ENCODE assay signal across 2 cellular contexts in the genomic region with DNA sequence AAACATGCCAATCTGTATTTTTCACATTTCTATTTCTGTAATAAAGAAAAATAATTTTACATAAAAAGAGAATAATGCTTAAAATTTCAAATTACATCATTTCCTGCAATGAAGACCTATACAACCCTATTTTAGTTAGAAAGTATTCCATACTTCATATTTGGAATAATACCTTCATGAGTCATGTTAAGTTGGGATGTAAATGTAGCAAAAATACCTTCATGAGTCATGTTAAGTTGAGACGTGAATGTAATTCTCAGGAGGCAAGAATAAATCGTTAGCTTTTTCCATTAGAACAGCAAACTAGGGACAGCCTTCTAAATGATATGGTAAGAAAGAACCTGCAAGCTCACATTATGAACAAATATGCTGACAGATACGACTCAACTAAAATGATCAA.
TF ChIP-seq lines count a peak whose summit lies in the region.

No MANE protein-coding gene starts in this region.

TF ChIP-seq in A549, 52 proteins besides CTCF, POLR2A, EP300 and RAD21:
- TF ChIP-seq ZFP36 (IDR thresholded peaks at IDR 0.05; ENCODE audit: borderline replicate concordance, partially characterized antibody): no peak
- TF ChIP-seq JUNB (IDR thresholded peaks at IDR 0.05): peak; percentile 44; the same call in 1 of the 2 replicates
- no peak for TF ChIP-seq POLR2AphosphoS2 (conservative IDR thresholded peaks at IDR 0.05; ENCODE audit: low read length)
- no peak for TF ChIP-seq HOXB13 (CRISPR knock-in tag; IDR thresholded peaks at IDR 0.05; ENCODE audit: low read depth)
- TF ChIP-seq, protein P1, sequence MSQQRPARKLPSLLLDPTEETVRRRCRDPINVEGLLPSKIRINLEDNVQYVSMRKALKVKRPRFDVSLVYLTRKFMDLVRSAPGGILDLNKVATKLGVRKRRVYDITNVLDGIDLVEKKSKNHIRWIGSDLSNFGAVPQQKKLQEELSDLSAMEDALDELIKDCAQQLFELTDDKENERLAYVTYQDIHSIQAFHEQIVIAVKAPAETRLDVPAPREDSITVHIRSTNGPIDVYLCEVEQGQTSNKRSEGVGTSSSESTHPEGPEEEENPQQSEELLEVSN (IDR thresholded peaks at IDR 0.05; ENCODE audit: borderline replicate concordance, low read depth): no peak
- peak; percentile 35; the same call in 1 of the 2 replicates for TF ChIP-seq GATA3 (IDR thresholded peaks at IDR 0.05; ENCODE audit: borderline replicate concordance)
- TF ChIP-seq, protein P2, sequence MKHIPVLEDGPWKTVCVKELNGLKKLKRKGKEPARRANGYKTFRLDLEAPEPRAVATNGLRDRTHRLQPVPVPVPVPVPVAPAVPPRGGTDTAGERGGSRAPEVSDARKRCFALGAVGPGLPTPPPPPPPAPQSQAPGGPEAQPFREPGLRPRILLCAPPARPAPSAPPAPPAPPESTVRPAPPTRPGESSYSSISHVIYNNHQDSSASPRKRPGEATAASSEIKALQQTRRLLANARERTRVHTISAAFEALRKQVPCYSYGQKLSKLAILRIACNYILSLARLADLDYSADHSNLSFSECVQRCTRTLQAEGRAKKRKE (CRISPR knock-in tag; IDR thresholded peaks at IDR 0.05; ENCODE audit: low read depth): no peak
- no peak for TF ChIP-seq HOXB5 (CRISPR knock-in tag; IDR thresholded peaks at IDR 0.05)
- no peak for TF ChIP-seq RCOR1 (IDR thresholded peaks at IDR 0.05; ENCODE audit: low read depth, low read length)
- no peak for TF ChIP-seq ESRRA (IDR thresholded peaks at IDR 0.05; ENCODE audit: borderline replicate concordance, low read length)
- no peak for TF ChIP-seq CHD2 (IDR thresholded peaks at IDR 0.05; ENCODE audit: low read length, partially characterized antibody)
- no peak for TF ChIP-seq MYC (IDR thresholded peaks at IDR 0.05; ENCODE audit: borderline replicate concordance, low read length)
- no peak for TF ChIP-seq SMC3 (IDR thresholded peaks at IDR 0.05)
- TF ChIP-seq, protein P3, sequence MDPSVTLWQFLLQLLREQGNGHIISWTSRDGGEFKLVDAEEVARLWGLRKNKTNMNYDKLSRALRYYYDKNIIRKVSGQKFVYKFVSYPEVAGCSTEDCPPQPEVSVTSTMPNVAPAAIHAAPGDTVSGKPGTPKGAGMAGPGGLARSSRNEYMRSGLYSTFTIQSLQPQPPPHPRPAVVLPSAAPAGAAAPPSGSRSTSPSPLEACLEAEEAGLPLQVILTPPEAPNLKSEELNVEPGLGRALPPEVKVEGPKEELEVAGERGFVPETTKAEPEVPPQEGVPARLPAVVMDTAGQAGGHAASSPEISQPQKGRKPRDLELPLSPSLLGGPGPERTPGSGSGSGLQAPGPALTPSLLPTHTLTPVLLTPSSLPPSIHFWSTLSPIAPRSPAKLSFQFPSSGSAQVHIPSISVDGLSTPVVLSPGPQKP (IDR thresholded peaks at IDR 0.05; ENCODE audit: low read depth, low read length): no peak
- TF ChIP-seq ZSCAN20 (CRISPR knock-in tag; IDR thresholded peaks at IDR 0.05): no peak
- TF ChIP-seq FOSL2 (IDR thresholded peaks at IDR 0.05): peak; percentile 38; the same call in 1 of the 2 replicates
- peak; percentile 85 for TF ChIP-seq FOSL2 (CRISPR knock-in tag; IDR thresholded peaks at IDR 0.05)

TF ChIP-seq in IMR-90, 13 proteins besides CTCF, POLR2A, EP300 and RAD21:
- no peak for TF ChIP-seq NFE2L2 (IDR thresholded peaks at IDR 0.05; ENCODE audit: low read depth, low read length)
- TF ChIP-seq MXI1 (IDR thresholded peaks at IDR 0.05; ENCODE audit: borderline replicate concordance, low read depth, low read length): no peak
- TF ChIP-seq RCOR1 (IDR thresholded peaks at IDR 0.05; ENCODE audit: insufficient replicate concordance, low read length): no peak
- TF ChIP-seq MAFK (IDR thresholded peaks at IDR 0.05; ENCODE audit: low read depth, low read length): peak; percentile 47; the same call in 1 of the 2 replicates
- TF ChIP-seq, protein P4, sequence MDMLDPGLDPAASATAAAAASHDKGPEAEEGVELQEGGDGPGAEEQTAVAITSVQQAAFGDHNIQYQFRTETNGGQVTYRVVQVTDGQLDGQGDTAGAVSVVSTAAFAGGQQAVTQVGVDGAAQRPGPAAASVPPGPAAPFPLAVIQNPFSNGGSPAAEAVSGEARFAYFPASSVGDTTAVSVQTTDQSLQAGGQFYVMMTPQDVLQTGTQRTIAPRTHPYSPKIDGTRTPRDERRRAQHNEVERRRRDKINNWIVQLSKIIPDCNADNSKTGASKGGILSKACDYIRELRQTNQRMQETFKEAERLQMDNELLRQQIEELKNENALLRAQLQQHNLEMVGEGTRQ (IDR thresholded peaks at IDR 0.05; ENCODE audit: low read depth, low read length): no peak
- TF ChIP-seq, protein P3 (IDR thresholded peaks at IDR 0.05; ENCODE audit: borderline replicate concordance, low read depth, low read length): no peak
- no peak for TF ChIP-seq BHLHE40 (IDR thresholded peaks at IDR 0.05; ENCODE audit: low read depth, low read length)
- no peak for TF ChIP-seq CHD1 (IDR thresholded peaks at IDR 0.05; ENCODE audit: low read depth, low read length)
- TF ChIP-seq SMC3 (IDR thresholded peaks at IDR 0.05; ENCODE audit: low read depth, low read length): no peak
- no peak for TF ChIP-seq RFX5 (IDR thresholded peaks at IDR 0.05; ENCODE audit: low read depth, low read length)
- peak; percentile 96 for TF ChIP-seq FOS (IDR thresholded peaks at IDR 0.05; ENCODE audit: low read depth, low read length)
- TF ChIP-seq MAZ (IDR thresholded peaks at IDR 0.05; ENCODE audit: borderline replicate concordance, low read depth, low read length): no peak
- TF ChIP-seq CEBPB (IDR thresholded peaks at IDR 0.05; ENCODE audit: low read depth, low read length): peak; percentile 44; the same call in 1 of the 2 replicates
